Comparison of ENCODE assay signal across 12 cellular contexts in the genomic region with DNA sequence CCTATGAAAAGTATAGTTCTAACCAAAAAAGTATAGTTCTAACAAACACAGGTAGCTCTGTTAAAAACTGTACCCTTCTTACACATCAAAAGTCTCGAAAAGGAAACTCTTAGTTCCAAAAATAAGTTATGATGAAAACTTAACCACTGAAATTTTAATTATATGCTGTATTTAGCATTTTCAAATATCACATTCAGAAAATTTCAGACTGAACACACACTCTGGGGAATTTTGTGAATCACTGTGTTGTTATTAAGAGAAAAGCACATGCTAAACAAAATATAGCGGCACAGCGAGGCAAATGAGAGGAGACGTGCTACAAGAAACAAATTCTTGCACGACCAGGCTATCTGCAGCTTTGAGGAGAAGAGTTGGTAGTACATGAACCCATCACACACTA. TPM values are rescaled to one million over a fixed set of nuclear protein-coding genes. Genes with fewer than 3 reads are reported as not detected.
DNase-seq lines count a peak whose midpoint lies in the region; ATAC-seq lines count a peak whose summit lies in the region.
"Had no signal": no experiment of that assay in that cellular context is flagged by ENCODE, and none has a peak within 500 bp of the region (broad histone marks: within the 10 kb centered on the region; RNA-seq: fewer than 3 reads in every experiment).

No MANE protein-coding gene starts in this region.

- H3K4me1 Mint-ChIP-seq in CD4-positive, CD25-positive, alpha-beta regulatory T cell, result peaks cover 27 to 73% (median 58%) of the 10 kb centered on the region in 4 donors

- H3K36me3 Mint-ChIP-seq in CD4-positive, CD25-positive, alpha-beta regulatory T cell, result no peaks in the 10 kb centered on the region

- H3K27ac Mint-ChIP-seq in CD4-positive, CD25-positive, alpha-beta regulatory T cell, result peak overlapping the region; percentile 9 to 72 (median 63)

- peak overlapping the region; percentile 60 for H3K27ac ChIP-seq in CD4-positive, CD25-positive, alpha-beta regulatory T cell (ENCODE audit: insufficient read depth, low read length, poor library complexity, severe bottlenecking)
- H3K27ac ChIP-seq: thoracic aorta had no signal

- no peaks in the 10 kb centered on the region for H3K9me3 Mint-ChIP-seq in CD4-positive, CD25-positive, alpha-beta regulatory T cell

- H3K4me3 ChIP-seq in CD4-positive, CD25-positive, alpha-beta regulatory T cell (ENCODE audit: low read depth, low read length), result peak overlapping the region; percentile 88
- H3K4me3 ChIP-seq in adipocyte (ENCODE audit: low read length), result peak overlapping the region; percentile 47
- H3K4me3 ChIP-seq: thoracic aorta had no signal

- H3K4me3 Mint-ChIP-seq in CD4-positive, CD25-positive, alpha-beta regulatory T cell, result peak overlapping the region; percentile 64 to 82 (median 76)

- no peaks in the 10 kb centered on the region for H3K36me3 ChIP-seq in CD4-positive, CD25-positive, alpha-beta regulatory T cell (ENCODE audit: control insufficient read depth, insufficient read depth, low read length)
- H3K36me3 ChIP-seq in adipocyte (ENCODE audit: control insufficient read depth, insufficient read depth, low read length, severe bottlenecking), result no peaks in the 10 kb centered on the region
- H3K36me3 ChIP-seq: thoracic aorta had no signal

- no peaks in the 10 kb centered on the region for H3K27me3 Mint-ChIP-seq in CD4-positive, CD25-positive, alpha-beta regulatory T cell

- H3K9ac ChIP-seq in adipocyte (ENCODE audit: low read length), result no peak overlapping the region

- peak in 1 of 2 donors; percentile 11 for ATAC-seq in CD4-positive, CD25-positive, alpha-beta regulatory T cell (ENCODE audit: low read depth in 2 of 2)
- peak; percentile 36 for ATAC-seq in GM19035 (IDR thresholded peaks at IDR 0.05; ENCODE audit: unreplicated experiment)
- peak; percentile 26 for ATAC-seq in HG03442 (IDR thresholded peaks at IDR 0.05; ENCODE audit: unreplicated experiment)

- peaks cover 47% of the 10 kb centered on the region for H3K4me1 ChIP-seq in CD4-positive, CD25-positive, alpha-beta regulatory T cell (ENCODE audit: control insufficient read depth, insufficient read depth, low read length, poor library complexity, severe bottlenecking)
- peaks cover 33% of the 10 kb centered on the region for H3K4me1 ChIP-seq in adipocyte (ENCODE audit: control insufficient read depth, insufficient read depth, low read length)

- no peak for DNase-seq in CD4-positive, CD25-positive, alpha-beta regulatory T cell
- DNase-seq in adipocyte (ENCODE audit: low read depth) (no peak), EL (no peak), DMS 273 treated with DMSO at 0.1 percent for 48 hours (lab: John Stamatoyannopoulos, UW) (no peak), C1 segment of cervical spinal cord (lab: John Stamatoyannopoulos, UW) (no peak), NCI-H774 (lab: John Stamatoyannopoulos, UW) (no peak)
- DNase-seq: activated effector memory CD4-positive, alpha-beta T cell treated with Interleukin-2 at 50 U/mL for 16 hours; NCI-H446; stimulated activated CD4-positive, alpha-beta T cell treated with anti-CD3 and anti-CD28 coated beads, Interleukin-2, amount 100 ng/mL, for 48 hours had no signal

- H3K27me3 ChIP-seq in CD4-positive, CD25-positive, alpha-beta regulatory T cell (ENCODE audit: control insufficient read depth, insufficient read depth, low read length), result no peaks in the 10 kb centered on the region
- no peaks in the 10 kb centered on the region for H3K27me3 ChIP-seq in adipocyte (replicated peaks; ENCODE audit: control insufficient read depth, insufficient read depth, low read length)

- H3K9me3 ChIP-seq in CD4-positive, CD25-positive, alpha-beta regulatory T cell (ENCODE audit: control insufficient read depth in 2 of 2, low read length in 2 of 2), result no peaks in the 10 kb centered on the region
- H3K9me3 ChIP-seq in adipocyte (ENCODE audit: control insufficient read depth, low read length), result no peaks in the 10 kb centered on the region
- H3K9me3 ChIP-seq: thoracic aorta had no signal

RNA-seq across cellular contexts. Expression of gene VAV3, which starts 30.4 kb away (rescaled TPM):
- 21.5 TPM for total RNA-seq in CD4-positive, CD25-positive, alpha-beta regulatory T cell
- polyA plus RNA-seq in CD4-positive, CD25-positive, alpha-beta regulatory T cell, result 10 to 100 TPM in 2 of 4 donors, 1 to 10 TPM in 2; 6.2 to 13.7 (median 9.6) TPM
